Comparison of ENCODE assay signal across 20 cellular contexts in genomic region chr2:95299961-95300360, GRCh38. TPM values are rescaled to one million over a fixed set of nuclear protein-coding genes. Genes with fewer than 3 reads are reported as not detected.
A peak's percentile ranks its signal among the peaks of the same experiment; 100 is the strongest.
DNase-seq lines count a peak whose midpoint lies in the region; ATAC-seq, FAIRE-seq and TF ChIP-seq lines count a peak whose summit lies in the region.
"Had no signal": no experiment of that assay in that cellular context is flagged by ENCODE, and none has a peak within 500 bp of the region (broad histone marks: within the 10 kb centered on the region; RNA-seq: fewer than 3 reads in every experiment).

No MANE protein-coding gene starts in this region.

- H4K5ac ChIP-seq in H1 (ENCODE audit: insufficient read length, low read depth, low read length) = no peak overlapping the region

- no peak for ATAC-seq in HepG2
- ATAC-seq in right lobe of liver = no peak
- ATAC-seq: SK-N-SH treated with all-trans-retinoic acid at 6 μM for 48 hours, T-cell had no signal

- no peak overlapping the region for H2BK15ac ChIP-seq in H1 (ENCODE audit: low read length)

- H3K14ac ChIP-seq in H1 (ENCODE audit: insufficient read length) = no peak overlapping the region

- FAIRE-seq in HepG2 (lab: Jason Lieb, UNC) (no peak), H1 (lab: Jason Lieb, UNC) (no peak)
- FAIRE-seq: GM12891, GM19239 had no signal

- no peak overlapping the region for H2BK5ac ChIP-seq in H1 (ENCODE audit: low read depth, low read length)

- H3K18ac ChIP-seq in H1 (ENCODE audit: extremely low read depth, low read length) = no peak overlapping the region

- no peak overlapping the region for H3K4me2 ChIP-seq in HepG2 (ENCODE audit: low read depth, low read length)
- peak overlapping the region; percentile 47 for H3K4me2 ChIP-seq in OCI-LY3 (ENCODE audit: low read length)
- no peak overlapping the region for H3K4me2 ChIP-seq in H1 (ENCODE audit: insufficient read depth in 1 of 2, low read depth in 2 of 2, low read length in 2 of 2)

- H3K9me3 ChIP-seq in HepG2 (ENCODE audit: low read length) (no peaks in the 10 kb centered on the region), right lobe of liver (no peaks in the 10 kb centered on the region), OCI-LY3 (ENCODE audit: insufficient read depth, low read length) (no peaks in the 10 kb centered on the region), H1 (ENCODE audit: insufficient read depth in 2 of 2, low read depth in 1 of 2, low read length in 1 of 2) (peaks cover 59 to 99% of the 10 kb centered on the region in 2 experiments)

- CTCF ChIA-PET in HepG2 (lab: Yijun Ruan, JAX; ENCODE audit: low intra/inter-chr PET ratio, low total read pairs) (no interaction called here), H1 (lab: Charles Lee; ENCODE audit: partially characterized antibody) (no interaction called here)

- H3K4ac ChIP-seq in H1 (replicated peaks; ENCODE audit: insufficient read length, low read depth, low read length) = no peak overlapping the region

- no peak overlapping the region for H2BK120ac ChIP-seq in H1 (replicated peaks; ENCODE audit: low read depth, low read length)

- H3K27ac ChIP-seq in HepG2 (ENCODE audit: extremely low read length, insufficient read depth, low read length) (no peak overlapping the region), right lobe of liver (no peak overlapping the region), OCI-LY3 (ENCODE audit: low read length) (no peak overlapping the region), H1 (ENCODE audit: low read depth, low read length) (no peak overlapping the region), substantia nigra (ENCODE audit: low read depth, low read length, poor library complexity, severe bottlenecking) (no peak overlapping the region)
- H3K27ac ChIP-seq: C4-2B had no signal

- no peak overlapping the region for H2BK20ac ChIP-seq in H1 (ENCODE audit: low read length)

- BruUV-seq in HepG2 (replicated peaks; lab: Mats Ljungman, UMichigan) = no TSS peak

- no peak for DNase-seq in HepG2 (ENCODE audit: low spot score)
- no peak for DNase-seq in right lobe of liver
- no peak for DNase-seq in H1 (ENCODE audit: low read depth in 1 of 2, low spot score in 2 of 2)
- no peak for DNase-seq in substantia nigra (lab: John Stamatoyannopoulos, UW)
- DNase-seq in NCI-H82 treated with DMSO at 0.1 percent for 48 hours (lab: John Stamatoyannopoulos, UW; ENCODE audit: unreplicated experiment) = no peak
- DNase-seq in NCI-H524 treated with DMSO at 0.1 percent for 48 hours (lab: John Stamatoyannopoulos, UW) = no peak
- DNase-seq: AML-193; H9; NCI-H1694; NCI-H2081 treated with DMSO at 0.1 percent for 48 hours; NCI-H226; NK-92 treated with Interleukin-12 subunit alpha and Interleukin-12 subunit beta, amount 100 ng/mL, for 24 hours; OCI-M1; SIG-M5; T-cell had no signal

- H3K56ac ChIP-seq in H1 (replicated peaks; ENCODE audit: insufficient read length, low read depth, low read length) = no peak overlapping the region

- no peaks in the 10 kb centered on the region for H3K23me2 ChIP-seq in H1 (ENCODE audit: low read depth, low read length)

- peak overlapping the region; percentile 62; the same call in 1 of the 2 replicates for H4K8ac ChIP-seq in H1 (ENCODE audit: extremely low read depth, insufficient read depth, low read length)

- no peak overlapping the region for H3K23ac ChIP-seq in H1 (ENCODE audit: insufficient read length)

- H4K20me1 ChIP-seq in HepG2 (ENCODE audit: insufficient read depth, low read length) = no peaks in the 10 kb centered on the region; the same call in 1 of the 2 replicates
- no peaks in the 10 kb centered on the region for H4K20me1 ChIP-seq in OCI-LY3 (ENCODE audit: insufficient read depth, low read length)
- no peaks in the 10 kb centered on the region for H4K20me1 ChIP-seq in H1 (replicated peaks in 1 of 2; ENCODE audit: control insufficient read depth in 1 of 2, insufficient read depth in 2 of 2, low read length in 2 of 2)

- WGBS in HepG2 (ENCODE audit: low lambda C conversion rate) = 38% methylated on average over 8 of the region's 9 CpGs
- WGBS in right lobe of liver (ENCODE audit: insufficient coverage, low coverage, low lambda C conversion rate, missing lambda C conversion rate) = no CpG with 5 or more reads among the region's 9 CpGs
- WGBS in H1 (ENCODE audit: extremely low coverage in 1 of 2, insufficient coverage in 1 of 2, insufficient read length in 1 of 2, insufficient replicate concordance in 2 of 2, low coverage in 1 of 2, low lambda C conversion rate in 2 of 2, missing lambda C conversion rate in 1 of 2), 2 experiments = 75% methylated on average over 9 of the region's 9 CpGs; no CpG with 5 or more reads in 1 of the 2 experiments

- no peak overlapping the region for H3K4me3 ChIP-seq in HepG2 (replicated peaks in 1 of 3; ENCODE audit: insufficient read depth in 1 of 3, low read depth in 2 of 3, low read length in 3 of 3)
- H3K4me3 ChIP-seq in right lobe of liver = no peak overlapping the region
- no peak overlapping the region for H3K4me3 ChIP-seq in OCI-LY3 (ENCODE audit: low read length)
- no peak overlapping the region for H3K4me3 ChIP-seq in H1 (ENCODE audit: extremely low read depth in 1 of 4, insufficient read depth in 2 of 4, low read depth in 3 of 4, low read length in 4 of 4)

- H3K36me3 ChIP-seq in HepG2 (replicated peaks in 1 of 2; ENCODE audit: control insufficient read depth in 1 of 2, insufficient read depth in 2 of 2, low read length in 2 of 2) = no peaks in the 10 kb centered on the region
- no peaks in the 10 kb centered on the region for H3K36me3 ChIP-seq in right lobe of liver
- no peaks in the 10 kb centered on the region for H3K36me3 ChIP-seq in OCI-LY3 (replicated peaks; ENCODE audit: low read depth, low read length)
- H3K36me3 ChIP-seq in H1 (ENCODE audit: control insufficient read depth in 2 of 4, insufficient read depth in 4 of 4, low read length in 3 of 4) = no peaks in the 10 kb centered on the region

- H3K9ac ChIP-seq in HepG2 (ENCODE audit: insufficient read depth, low read depth, low read length) = no peak overlapping the region
- no peak overlapping the region for H3K9ac ChIP-seq in OCI-LY3 (ENCODE audit: low read length)
- H3K9ac ChIP-seq in H1 (replicated peaks in 1 of 4; ENCODE audit: extremely low read depth in 1 of 4, low read depth in 3 of 4, low read length in 3 of 4) = no peak overlapping the region

- in situ Hi-C loops in HepG2 (cut with HindIII; ENCODE audit: extremely low pct_ligation_motif_present, low pct_unique_long_range_greater_than_20kb) = no loop called here

- H3K79me2 ChIP-seq in HepG2 (ENCODE audit: insufficient read depth, low read length) (no peaks in the 10 kb centered on the region), OCI-LY3 (ENCODE audit: low read length) (no peaks in the 10 kb centered on the region), H1 (ENCODE audit: control insufficient read depth in 1 of 2, insufficient read depth in 2 of 2, low read length in 2 of 2) (no peaks in the 10 kb centered on the region)

- H2AFZ ChIP-seq in HepG2 (ENCODE audit: low read length) (no peak overlapping the region), OCI-LY3 (ENCODE audit: low read depth, low read length) (no peak overlapping the region), H1 (ENCODE audit: low read length) (no peak overlapping the region)

- peaks cover 8 to 61% of the 10 kb centered on the region in 2 experiments; a peak in 3 of 5 replicates for H3K27me3 ChIP-seq in HepG2 (ENCODE audit: control insufficient read depth in 1 of 2, insufficient read depth in 2 of 2, low read length in 2 of 2)
- no peaks in the 10 kb centered on the region for H3K27me3 ChIP-seq in right lobe of liver
- no peaks in the 10 kb centered on the region for H3K27me3 ChIP-seq in OCI-LY3 (ENCODE audit: low read depth, low read length)
- no peaks in the 10 kb centered on the region for H3K27me3 ChIP-seq in H1 (replicated peaks in 1 of 4; ENCODE audit: control insufficient read depth in 3 of 4, extremely low read depth in 1 of 4, insufficient read depth in 3 of 4, low read length in 3 of 4)

- intact Hi-C loops in HepG2 (cut with micrococcal nuclease; ENCODE audit: unreplicated experiment) (no loop called here), right lobe of liver (cut with DNase I) (no loop called here)

- H2BK12ac ChIP-seq in H1 (ENCODE audit: low read depth, low read length) = no peak overlapping the region

- TF ChIP-seq CTCF in HepG2 (CRISPR knock-in tag; IDR thresholded peaks at IDR 0.05) (no peak), right lobe of liver (IDR thresholded peaks at IDR 0.05) (no peak), OCI-LY3 (IDR thresholded peaks at IDR 0.05; ENCODE audit: low read depth, low read length) (no peak), H1 (IDR thresholded peaks at IDR 0.05; ENCODE audit: control extremely low read depth in 1 of 3, insufficient read depth in 1 of 3, low read depth in 1 of 3, low read length in 3 of 3) (no peak)

- no peak overlapping the region for H4K91ac ChIP-seq in H1 (replicated peaks; ENCODE audit: insufficient read length, low read length)

- H3K4me1 ChIP-seq in HepG2 (ENCODE audit: insufficient read depth, low read length) (peaks cover 3% of the 10 kb centered on the region), right lobe of liver (peaks cover 0 to 9% (median 6%) of the 10 kb centered on the region in 4 donors), OCI-LY3 (ENCODE audit: low read length) (peaks cover 14% of the 10 kb centered on the region), H1 (replicated peaks in 1 of 4; ENCODE audit: control insufficient read depth in 3 of 4, insufficient read depth in 4 of 4, low read length in 3 of 4) (peaks cover 0 to 11% (median 0%) of the 10 kb centered on the region in 4 experiments; a peak in 1 of 7 replicates)

- TF ChIP-seq POLR2A in HepG2 (IDR thresholded peaks at IDR 0.05; ENCODE audit: insufficient read depth in 1 of 2, low read depth in 2 of 2, low read length in 2 of 2) (no peak), right lobe of liver (IDR thresholded peaks at IDR 0.05) (no peak), H1 (IDR thresholded peaks at IDR 0.05; ENCODE audit: control extremely low read depth in 1 of 2, low read depth in 2 of 2, low read length in 2 of 2) (no peak)

- no peak overlapping the region for H2AK5ac ChIP-seq in H1 (ENCODE audit: low read depth, low read length)

- no peak for TF ChIP-seq EP300 in HepG2 (IDR thresholded peaks at IDR 0.05; ENCODE audit: low read depth in 2 of 2, low read length in 2 of 2)
- TF ChIP-seq EP300 in HepG2 (CRISPR knock-in tag; IDR thresholded peaks at IDR 0.05; ENCODE audit: borderline replicate concordance) = no peak
- TF ChIP-seq EP300 in H1 (IDR thresholded peaks at IDR 0.05; ENCODE audit: borderline replicate concordance in 1 of 2, low read depth in 2 of 2, low read length in 2 of 2) = no peak

- POLR2A ChIA-PET in HepG2 (lab: Yijun Ruan, JAX) (no interaction called here), H1 (lab: Charles Lee; ENCODE audit: partially characterized antibody) (no interaction called here)

- no peak for TF ChIP-seq RAD21 in HepG2 (CRISPR knock-in tag; IDR thresholded peaks at IDR 0.05)
- TF ChIP-seq RAD21 in H1 (IDR thresholded peaks at IDR 0.05 in 1 of 2, conservative IDR thresholded peaks at IDR 0.05 in 1 of 2; ENCODE audit: low read depth in 2 of 2, low read length in 2 of 2) = no peak

- no peaks in the 10 kb centered on the region for H3K79me1 ChIP-seq in H1 (ENCODE audit: low read depth, low read length)

RNA-seq across cellular contexts. Expression of gene KCNIP3, which starts 2.8 kb away (rescaled TPM):
- total RNA-seq in HepG2 (2016; rRNA removed; fragmentation: Illumina TruSeq; extraction: Trizol) (not detected in 2 replicates), right lobe of liver (1 to 10 TPM in 4 of 6 experiments, under 1 TPM in 2; 0.46 to 3.3 (median 1.2) TPM)
- not detected in 2 replicates for total RNA-seq in HepG2 (2016; cell fraction: cytosol; rRNA removed; fragmentation: Illumina TruSeq; extraction: Trizol; ENCODE audit: low read depth)
- not detected in 2 replicates for total RNA-seq in HepG2 (2016; cell fraction: insoluble cytoplasmic fraction; rRNA removed; fragmentation: Illumina TruSeq; extraction: Trizol)
- total RNA-seq in HepG2 (2016; cell fraction: membrane; rRNA removed; fragmentation: Illumina TruSeq; extraction: Trizol) = 0.15 TPM in 1 of 2 replicates, not detected in the other
- total RNA-seq in HepG2 (2016; cell fraction: nucleus; rRNA removed; fragmentation: Illumina TruSeq; extraction: Trizol) = not detected in 2 replicates
- polyA plus RNA-seq in HepG2 (2011; rRNA removed) (not detected in 2 replicates), H1 (2011; rRNA removed) (0.33 and 0.53 TPM in 2 replicates)
- polyA plus RNA-seq in HepG2 (2011; cell fraction: cytosol; rRNA removed) = not detected in 2 replicates
- polyA plus RNA-seq in HepG2 (2011; cell fraction: nucleus; rRNA removed) = not detected in 2 replicates
- not detected in 2 replicates for polyA plus RNA-seq in HepG2 (2012)
- polyA plus RNA-seq in HepG2 (2016; cell fraction: cytosol; fragmentation: Illumina TruSeq; extraction: Trizol; ENCODE audit: low read depth) = not detected in 2 replicates
- polyA plus RNA-seq in HepG2 (2016; cell fraction: insoluble cytoplasmic fraction; fragmentation: Illumina TruSeq; extraction: Trizol; ENCODE audit: low read depth) = not detected in 2 replicates
- polyA plus RNA-seq in HepG2 (2016; cell fraction: membrane; fragmentation: Illumina TruSeq; extraction: Trizol; ENCODE audit: low read depth) = not detected in 2 replicates
- not detected in 2 replicates for polyA plus RNA-seq in HepG2 (2016; cell fraction: nucleus; fragmentation: Illumina TruSeq; extraction: Trizol; ENCODE audit: insufficient read depth, low read depth)
- 0.07 TPM in 1 of 2 replicates, not detected in the other for polyA minus RNA-seq in HepG2 (2011; rRNA and poly(A)+ RNA removed; ENCODE audit: low replicate concordance)
- not detected in 2 replicates for polyA minus RNA-seq in HepG2 (2011; cell fraction: cytosol; rRNA and poly(A)+ RNA removed)
- not detected in 2 replicates for polyA minus RNA-seq in HepG2 (2011; cell fraction: nucleus; rRNA and poly(A)+ RNA removed)
- total RNA-seq in H1 (2021; fragmentation: NEBNext Ultra II Directional; extraction: Animal tissue kit (Norgen Biotek cat#: 25700)) = 1.9 and 2.9 TPM in 2 replicates
- 1.2 TPM for polyA plus RNA-seq in H1 (2011; cell fraction: cytosol; rRNA removed)
- 1.3 TPM for polyA plus RNA-seq in H1 (2011; cell fraction: nucleus; rRNA removed)
- 0.52 to 0.88 TPM (median 0.61 TPM) in 4 replicates for polyA plus RNA-seq in H1 (2012, experiment 1 of 2)
- polyA plus RNA-seq in H1 (2012, experiment 2 of 2) = 0.10 TPM
- polyA plus RNA-seq in H1 (2013, experiment 1 of 2) = 0.95 TPM
- polyA plus RNA-seq in H1 (2013, experiment 2 of 2) = 1.1 TPM
- 0.16 and 0.49 TPM in 2 replicates for polyA minus RNA-seq in H1 (2011; rRNA and poly(A)+ RNA removed)
- polyA minus RNA-seq in H1 (2011; cell fraction: cytosol; rRNA and poly(A)+ RNA removed) = not detected
- not detected for polyA minus RNA-seq in H1 (2011; cell fraction: nucleus; rRNA and poly(A)+ RNA removed)
- total RNA-seq: T-cell had no signal

RNA-seq across cellular contexts. Expression of gene PROM2, which starts 25.7 kb away (rescaled TPM):
- not detected in 2 replicates for total RNA-seq in HepG2 (2016; rRNA removed; fragmentation: Illumina TruSeq; extraction: Trizol)
- total RNA-seq in HepG2 (2016; cell fraction: cytosol; rRNA removed; fragmentation: Illumina TruSeq; extraction: Trizol; ENCODE audit: low read depth) = not detected in 2 replicates
- total RNA-seq in HepG2 (2016; cell fraction: insoluble cytoplasmic fraction; rRNA removed; fragmentation: Illumina TruSeq; extraction: Trizol) = not detected in 2 replicates
- total RNA-seq in HepG2 (2016; cell fraction: membrane; rRNA removed; fragmentation: Illumina TruSeq; extraction: Trizol) = not detected in 2 replicates
- total RNA-seq in HepG2 (2016; cell fraction: nucleus; rRNA removed; fragmentation: Illumina TruSeq; extraction: Trizol) = not detected in 2 replicates
- not detected in 2 replicates for polyA plus RNA-seq in HepG2 (2011; rRNA removed)
- polyA plus RNA-seq in HepG2 (2011; cell fraction: cytosol; rRNA removed) = not detected in 2 replicates
- polyA plus RNA-seq in HepG2 (2011; cell fraction: nucleus; rRNA removed) = 0.13 TPM in 1 of 2 replicates, not detected in the other
- not detected in 2 replicates for polyA plus RNA-seq in HepG2 (2012)
- not detected in 2 replicates for polyA plus RNA-seq in HepG2 (2016; cell fraction: cytosol; fragmentation: Illumina TruSeq; extraction: Trizol; ENCODE audit: low read depth)
- polyA plus RNA-seq in HepG2 (2016; cell fraction: insoluble cytoplasmic fraction; fragmentation: Illumina TruSeq; extraction: Trizol; ENCODE audit: low read depth) = not detected in 2 replicates
- polyA plus RNA-seq in HepG2 (2016; cell fraction: membrane; fragmentation: Illumina TruSeq; extraction: Trizol; ENCODE audit: low read depth) = not detected in 2 replicates
- not detected in 2 replicates for polyA plus RNA-seq in HepG2 (2016; cell fraction: nucleus; fragmentation: Illumina TruSeq; extraction: Trizol; ENCODE audit: insufficient read depth, low read depth)
- 0.87 TPM in 1 of 2 replicates, not detected in the other for polyA minus RNA-seq in HepG2 (2011; rRNA and poly(A)+ RNA removed; ENCODE audit: low replicate concordance)
- polyA minus RNA-seq in HepG2 (2011; cell fraction: cytosol; rRNA and poly(A)+ RNA removed) = not detected in 2 replicates
- not detected in 2 replicates for polyA minus RNA-seq in HepG2 (2011; cell fraction: nucleus; rRNA and poly(A)+ RNA removed)
- total RNA-seq in right lobe of liver = under 1 TPM; 0.06 to 0.64 (median 0.43) TPM
- 3.8 and 4.6 TPM in 2 replicates for total RNA-seq in H1 (2021; fragmentation: NEBNext Ultra II Directional; extraction: Animal tissue kit (Norgen Biotek cat#: 25700))
- 1.6 and 2.6 TPM in 2 replicates for polyA plus RNA-seq in H1 (2011; rRNA removed)
- 0.72 TPM for polyA plus RNA-seq in H1 (2011; cell fraction: cytosol; rRNA removed)
- 6.7 TPM for polyA plus RNA-seq in H1 (2011; cell fraction: nucleus; rRNA removed)
- polyA plus RNA-seq in H1 (2012, experiment 1 of 2) = 0.66 to 2.7 TPM (median 2.0 TPM) in 4 replicates
- 1.6 TPM for polyA plus RNA-seq in H1 (2012, experiment 2 of 2)
- 7.0 TPM for polyA plus RNA-seq in H1 (2013, experiment 1 of 2)
- 6.0 TPM for polyA plus RNA-seq in H1 (2013, experiment 2 of 2)
- polyA minus RNA-seq in H1 (2011; rRNA and poly(A)+ RNA removed) = 0.47 and 1.6 TPM in 2 replicates
- 1.8 TPM for polyA minus RNA-seq in H1 (2011; cell fraction: cytosol; rRNA and poly(A)+ RNA removed)
- polyA minus RNA-seq in H1 (2011; cell fraction: nucleus; rRNA and poly(A)+ RNA removed) = 6.0 TPM
